ENCODE assay signal across 1 cellular context in the genomic region with DNA sequence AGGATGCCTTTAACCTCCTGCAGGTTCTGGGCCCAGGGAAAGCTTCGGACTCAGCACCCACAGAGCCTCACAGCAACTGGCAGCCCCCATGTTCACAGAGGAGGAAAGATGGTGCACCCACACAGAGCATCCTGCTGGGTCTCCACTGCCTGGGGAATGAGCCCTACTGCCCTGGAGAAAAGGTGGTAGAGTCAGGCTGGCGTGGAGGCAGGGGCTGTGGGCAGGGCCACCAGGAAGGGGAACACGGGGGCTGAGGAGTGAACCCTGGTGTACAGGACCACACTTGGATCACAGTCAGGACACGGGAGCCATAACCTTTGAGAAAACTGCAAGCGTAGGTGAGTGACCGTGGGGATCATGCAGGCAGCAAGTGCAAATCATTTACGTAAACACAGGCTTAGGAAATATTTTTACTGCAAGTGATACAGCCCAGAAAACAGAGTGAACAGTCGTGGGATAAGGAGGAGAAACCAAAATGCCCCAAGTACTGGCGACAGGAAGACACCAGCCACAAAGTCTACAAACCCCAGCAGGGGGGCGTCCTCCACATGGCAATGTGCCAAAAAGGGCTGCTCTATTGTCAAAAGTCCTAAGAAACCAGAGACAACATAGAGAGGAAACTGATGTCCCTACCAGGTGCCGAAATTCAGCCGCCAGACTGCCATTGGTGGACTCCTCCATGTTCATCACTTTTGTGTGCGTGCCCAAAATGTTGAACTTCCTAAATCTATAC.
A peak's percentile ranks its signal among the peaks of the same experiment; 100 is the strongest.
TF ChIP-seq lines count a peak whose summit lies in the region.

No MANE protein-coding gene starts in this region.

TF ChIP-seq in HEK293, 187 proteins besides CTCF, POLR2A, EP300 and RAD21 (continued from another document):
- TF ChIP-seq ZNF561 (tag by site-specific recombination; IDR thresholded peaks at IDR 0.05; ENCODE audit: borderline replicate concordance) (0 out of 2 replicates have a peak, but pooled peaks have one; percentile 24), SCRT1 (tag by site-specific recombination; IDR thresholded peaks at IDR 0.05; ENCODE audit: borderline replicate concordance) (no peak), EGR2 (tag by site-specific recombination; IDR thresholded peaks at IDR 0.05; ENCODE audit: low read depth) (0 out of 2 replicates have a peak, but pooled peaks have one; percentile 33), ZNF335 (tag by site-specific recombination; conservative IDR thresholded peaks at IDR 0.05) (no peak), ZNF555 (tag by site-specific recombination; conservative IDR thresholded peaks at IDR 0.05) (no peak), ZNF404 (tag by site-specific recombination; IDR thresholded peaks at IDR 0.05) (no peak)
TF ChIP-seq in HEK293: peak in this region for 3.
